In genomic region chr1:230149751-230150584, GRCh38 we compare ENCODE assay signal across 8 cellular contexts.
DNase-seq lines count a peak whose midpoint lies in the region; ATAC-seq and TF ChIP-seq lines count a peak whose summit lies in the region.

No MANE protein-coding gene starts in this region.

- H3K27ac Mint-ChIP-seq in CD14-positive monocyte (peak overlapping the region; percentile 86 to 97 (median 91)), WTC11 (no peak overlapping the region; the same call in 1 of the 2 replicates)
- H3K27ac Mint-ChIP-seq in activated CD8-positive, alpha-beta memory T cell treated with anti-CD3 and anti-CD28 coated beads, Interleukin-2, amount 10 ng/mL, durations not matched to agents 7 days and 5 days = no peak overlapping the region

- H3K36me3 Mint-ChIP-seq in CD14-positive monocyte (peaks cover 4% of the 10 kb centered on the region in 2 donors), WTC11 (no peaks in the 10 kb centered on the region)
- H3K36me3 Mint-ChIP-seq in activated CD8-positive, alpha-beta memory T cell treated with anti-CD3 and anti-CD28 coated beads, Interleukin-2, amount 10 ng/mL, durations not matched to agents 7 days and 5 days = no peaks in the 10 kb centered on the region

- H3K4me3 Mint-ChIP-seq in CD14-positive monocyte = peak overlapping the region; percentile 72 to 76
- H3K4me3 Mint-ChIP-seq in WTC11 = no peak overlapping the region
- H3K4me3 Mint-ChIP-seq in activated CD8-positive, alpha-beta memory T cell treated with anti-CD3 and anti-CD28 coated beads, Interleukin-2, amount 10 ng/mL, durations not matched to agents 7 days and 5 days = no peak overlapping the region

- CTCF ChIA-PET in WTC11 (lab: Charles Lee) = interaction anchor here (0.9 to 1.1 kb wide), 2 partner anchors 8 to 301 kb away, joined by 3 to 5 read pairs; no protein-coding TSS in a partner anchor
- CTCF ChIA-PET in activated CD8-positive, alpha-beta memory T cell treated with anti-CD3 and anti-CD28 coated beads, Interleukin-2, amount 10 ng/mL, durations not matched to agents 7 days and 5 days (lab: Charles Lee) = no interaction called here

- peak; percentile 61 for ATAC-seq in GM19328 (IDR thresholded peaks at IDR 0.05; ENCODE audit: unreplicated experiment)
- peak; percentile 74 for ATAC-seq in HG03280 (IDR thresholded peaks at IDR 0.05; ENCODE audit: unreplicated experiment)
- peak; percentile 40 for ATAC-seq in WTC11
- no peak for ATAC-seq in activated CD8-positive, alpha-beta memory T cell treated with anti-CD3 and anti-CD28 coated beads, Interleukin-2, amount 10 ng/mL, durations not matched to agents 7 days and 5 days

- TF ChIP-seq CTCF in CD14-positive monocyte (IDR thresholded peaks at IDR 0.05) = no peak
- TF ChIP-seq CTCF in WTC11 (IDR thresholded peaks at IDR 0.05) = no peak

- H3K4me1 Mint-ChIP-seq in CD14-positive monocyte (peaks cover 94% of the 10 kb centered on the region), WTC11 (peaks cover 52% of the 10 kb centered on the region)
- H3K4me1 Mint-ChIP-seq in activated CD8-positive, alpha-beta memory T cell treated with anti-CD3 and anti-CD28 coated beads, Interleukin-2, amount 10 ng/mL, durations not matched to agents 7 days and 5 days = peaks cover 29% of the 10 kb centered on the region

- POLR2A ChIA-PET in WTC11 (lab: Charles Lee) = interaction anchor here (0.8 kb wide), 1 partner anchor 12 kb away, joined by 3 read pairs; no protein-coding TSS in a partner anchor

- intact Hi-C loops in CD14-positive monocyte (cut with micrococcal nuclease) = loop anchor here in 1 of 2 donors (5.0 kb wide), 2 partner anchors 37 to 43 kb away; no protein-coding TSS in a partner anchor

- H3K9me3 Mint-ChIP-seq in CD14-positive monocyte (no peaks in the 10 kb centered on the region), WTC11 (no peaks in the 10 kb centered on the region)
- H3K9me3 Mint-ChIP-seq in activated CD8-positive, alpha-beta memory T cell treated with anti-CD3 and anti-CD28 coated beads, Interleukin-2, amount 10 ng/mL, durations not matched to agents 7 days and 5 days (ENCODE audit: low read depth) = no peaks in the 10 kb centered on the region

- H3K27me3 Mint-ChIP-seq in CD14-positive monocyte (ENCODE audit: low read depth in 3 of 3) (no peaks in the 10 kb centered on the region), WTC11 (ENCODE audit: low read depth) (no peaks in the 10 kb centered on the region)
- H3K27me3 Mint-ChIP-seq in activated CD8-positive, alpha-beta memory T cell treated with anti-CD3 and anti-CD28 coated beads, Interleukin-2, amount 10 ng/mL, durations not matched to agents 7 days and 5 days = no peaks in the 10 kb centered on the region

- DNase-seq in CD14-positive monocyte (ENCODE audit: low spot score) = peak; percentile 65
- DNase-seq in WTC11 (ENCODE audit: low spot score) = no peak
- DNase-seq in NCI-H446 treated with DMSO at 0.1 percent for 48 hours (lab: John Stamatoyannopoulos, UW) = no peak
- no peak for DNase-seq in stimulated activated CD4-positive, alpha-beta T cell treated with anti-CD3 and anti-CD28 coated beads, Interleukin-2, amount 100 ng/mL, for 48 hours
- no peak for DNase-seq in activated CD8-positive, alpha-beta memory T cell treated with anti-CD3 and anti-CD28 coated beads, Interleukin-2, amount 10 ng/mL, durations not matched to agents 7 days and 5 days
- DNase-seq in NCI-H2196 (lab: John Stamatoyannopoulos, UW; ENCODE audit: unreplicated experiment) = no peak

TF ChIP-seq in WTC11, 78 proteins besides CTCF, POLR2A, EP300 and RAD21:
- TF ChIP-seq EMX1 (CRISPR knock-in tag; IDR thresholded peaks at IDR 0.05) = no peak
- no peak for TF ChIP-seq HMGXB4 (CRISPR knock-in tag; IDR thresholded peaks at IDR 0.05)
- no peak for TF ChIP-seq ATF6 (CRISPR knock-in tag; IDR thresholded peaks at IDR 0.05)
- no peak for TF ChIP-seq SMAD3 (CRISPR knock-in tag; IDR thresholded peaks at IDR 0.05; ENCODE audit: borderline replicate concordance)
- TF ChIP-seq MAX (CRISPR knock-in tag; IDR thresholded peaks at IDR 0.05) = no peak
- no peak for TF ChIP-seq NR1H2 (CRISPR knock-in tag; IDR thresholded peaks at IDR 0.05)
- TF ChIP-seq, protein P1, sequence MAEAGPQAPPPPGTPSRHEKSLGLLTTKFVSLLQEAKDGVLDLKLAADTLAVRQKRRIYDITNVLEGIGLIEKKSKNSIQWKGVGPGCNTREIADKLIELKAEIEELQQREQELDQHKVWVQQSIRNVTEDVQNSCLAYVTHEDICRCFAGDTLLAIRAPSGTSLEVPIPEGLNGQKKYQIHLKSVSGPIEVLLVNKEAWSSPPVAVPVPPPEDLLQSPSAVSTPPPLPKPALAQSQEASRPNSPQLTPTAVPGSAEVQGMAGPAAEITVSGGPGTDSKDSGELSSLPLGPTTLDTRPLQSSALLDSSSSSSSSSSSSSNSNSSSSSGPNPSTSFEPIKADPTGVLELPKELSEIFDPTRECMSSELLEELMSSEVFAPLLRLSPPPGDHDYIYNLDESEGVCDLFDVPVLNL (CRISPR knock-in tag; IDR thresholded peaks at IDR 0.05; ENCODE audit: borderline replicate concordance, low read depth) = no peak
- TF ChIP-seq PRRX2 (CRISPR knock-in tag; IDR thresholded peaks at IDR 0.05) = no peak
- TF ChIP-seq JAZF1 (CRISPR knock-in tag; IDR thresholded peaks at IDR 0.05) = no peak
- TF ChIP-seq ETV6 (CRISPR knock-in tag; IDR thresholded peaks at IDR 0.05) = no peak
- TF ChIP-seq ZNF138 (CRISPR knock-in tag; conservative IDR thresholded peaks at IDR 0.05) = no peak
- no peak for TF ChIP-seq MXD4 (CRISPR knock-in tag; IDR thresholded peaks at IDR 0.05; ENCODE audit: borderline replicate concordance)
- TF ChIP-seq, protein P2, sequence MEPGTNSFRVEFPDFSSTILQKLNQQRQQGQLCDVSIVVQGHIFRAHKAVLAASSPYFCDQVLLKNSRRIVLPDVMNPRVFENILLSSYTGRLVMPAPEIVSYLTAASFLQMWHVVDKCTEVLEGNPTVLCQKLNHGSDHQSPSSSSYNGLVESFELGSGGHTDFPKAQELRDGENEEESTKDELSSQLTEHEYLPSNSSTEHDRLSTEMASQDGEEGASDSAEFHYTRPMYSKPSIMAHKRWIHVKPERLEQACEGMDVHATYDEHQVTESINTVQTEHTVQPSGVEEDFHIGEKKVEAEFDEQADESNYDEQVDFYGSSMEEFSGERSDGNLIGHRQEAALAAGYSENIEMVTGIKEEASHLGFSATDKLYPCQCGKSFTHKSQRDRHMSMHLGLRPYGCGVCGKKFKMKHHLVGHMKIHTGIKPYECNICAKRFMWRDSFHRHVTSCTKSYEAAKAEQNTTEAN (CRISPR knock-in tag; IDR thresholded peaks at IDR 0.05) = no peak
- no peak for TF ChIP-seq IRF1 (CRISPR knock-in tag; IDR thresholded peaks at IDR 0.05)
- no peak for TF ChIP-seq FOXP1 (CRISPR knock-in tag; IDR thresholded peaks at IDR 0.05; ENCODE audit: borderline replicate concordance)
- TF ChIP-seq TP53 (CRISPR knock-in tag; IDR thresholded peaks at IDR 0.05) = no peak
- TF ChIP-seq CREB1 (CRISPR knock-in tag; IDR thresholded peaks at IDR 0.05) = no peak
- no peak for TF ChIP-seq SP1 (CRISPR knock-in tag; conservative IDR thresholded peaks at IDR 0.05)
- TF ChIP-seq KAT7 (CRISPR knock-in tag; IDR thresholded peaks at IDR 0.05; ENCODE audit: borderline replicate concordance) = no peak

Comparison
In these comparisons a context has a peak if more than half of its experiments do, and no peak if none do; other contexts are left out.
1. H3K27ac Mint-ChIP-seq: peak in CD14-positive monocyte (7 of 7); none in WTC11 (single experiment) and activated CD8-positive, alpha-beta memory T cell treated with anti-CD3 and anti-CD28 coated beads, Interleukin-2, amount 10 ng/mL, durations not matched to agents 7 days and 5 days (single experiment).
2. H3K4me3 Mint-ChIP-seq: peak in CD14-positive monocyte (2 of 2); none in WTC11 (single experiment) and activated CD8-positive, alpha-beta memory T cell treated with anti-CD3 and anti-CD28 coated beads, Interleukin-2, amount 10 ng/mL, durations not matched to agents 7 days and 5 days (single experiment).